Comparison of ENCODE assay signal across 8 cellular contexts in genomic region chr12:80239867-80240266, GRCh38.
"Had no signal": no experiment of that assay in that cellular context is flagged by ENCODE, and none has a peak within 500 bp of the region (broad histone marks: within the 10 kb centered on the region; RNA-seq: fewer than 3 reads in every experiment).

No MANE protein-coding gene starts in this region.

- H3K4me3 Mint-ChIP-seq: GM23338 had no signal

- H3K4me3 ChIP-seq: GM23338, HAP-1, K562 had no signal

- H3K36me3 ChIP-seq: HAP-1 had no signal

- H3K9me3 Mint-ChIP-seq: GM23338 had no signal

- H3K9me3 ChIP-seq: HAP-1 had no signal

- DNase-seq: H7, IMR-90, KG1 had no signal

- H3K27ac Mint-ChIP-seq: GM23338 had no signal

- H3K4me1 ChIP-seq: HAP-1 had no signal

- FAIRE-seq: H1, HTR-8/SVneo, K562 had no signal
